23 cellular contexts compared by ENCODE assay signal in the genomic region with DNA sequence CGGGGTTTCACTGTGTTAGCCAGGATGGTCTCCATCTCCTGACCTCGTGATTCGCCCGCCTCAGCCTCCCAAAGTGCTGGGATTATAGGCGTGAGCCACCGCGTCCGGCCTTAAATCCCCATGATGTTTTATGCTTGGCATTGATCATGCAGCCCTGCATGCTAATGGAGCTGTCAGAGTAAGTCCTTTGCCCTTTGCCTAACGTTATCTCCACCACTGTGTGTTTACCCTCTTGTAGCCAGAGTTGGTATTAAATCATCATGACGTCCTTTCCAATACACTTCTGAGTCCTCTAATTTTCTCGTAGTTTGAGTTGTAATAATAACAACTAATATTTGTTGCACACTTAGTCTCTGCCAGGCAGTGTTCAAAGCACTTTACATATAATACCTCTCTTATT.
"Had no signal": no experiment of that assay in that cellular context is flagged by ENCODE, and none has a peak within 500 bp of the region (broad histone marks: within the 10 kb centered on the region; RNA-seq: fewer than 3 reads in every experiment).

No MANE protein-coding gene starts in this region.

- DNase-seq: natural killer cell; occipital lobe; ovary; posterior cingulate gyrus; psoas muscle; right cardiac atrium; spleen; stimulated activated CD4-positive, alpha-beta T cell treated with anti-CD3 and anti-CD28 coated beads, Interleukin-12 subunit alpha, Interleukin-12 subunit beta, amount 100 ng/mL, for 4 hours; stimulated activated CD4-positive, alpha-beta T cell treated with anti-CD3 and anti-CD28 coated beads, Interleukin-1b, Interleukin-23, amount 100 ng/mL, for 48 hours; stimulated activated CD4-positive, alpha-beta T cell treated with anti-CD3 and anti-CD28 coated beads, Interleukin-4, amount 100 ng/mL, for 1 hour; stimulated activated CD4-positive, alpha-beta T cell treated with anti-CD3 and anti-CD28 coated beads, Interleukin-4, amount 100 ng/mL, for 4 hours; stimulated activated CD8-positive, alpha-beta memory T cell treated with anti-CD3 and anti-CD28 coated beads, Interleukin-4, amount 100 ng/mL, for 48 hours; stimulated activated naive CD4-positive, alpha-beta T cell; stimulated activated naive CD8-positive, alpha-beta T cell treated with anti-CD3 and anti-CD28 coated beads, Interleukin-15, amount 100 ng/mL, for 72 hours; stimulated activated naive CD8-positive, alpha-beta T cell treated with anti-CD3 and anti-CD28 coated beads, Interleukin-15, Interleukin-2, amounts not matched to agents 100 U/mL and 50 U/mL, for 24 hours; substantia nigra; testis; tibial artery; transverse colon; upper lobe of right lung; uterus had no signal

- ATAC-seq: natural killer cell; psoas muscle; right cardiac atrium; sciatic nerve; stimulated activated memory B cell treated with anti-CD40 and anti-IgM and Interleukin-4, amounts not matched to agents 10 μg/mL and 1 μg/mL and 100 μg/mL, for 72 hours; stimulated activated naive CD8-positive, alpha-beta T cell treated with anti-CD3 and anti-CD28 coated beads, Interleukin-15, amount 100 ng/mL, for 72 hours; stimulated activated naive CD8-positive, alpha-beta T cell treated with anti-CD3 and anti-CD28 coated beads, Interleukin-15, Interleukin-2, amounts not matched to agents 100 U/mL and 50 U/mL, for 24 hours; upper lobe of right lung had no signal
